ENCODE assay signal across 8 cellular contexts in genomic region chr13:95301135-95301946, GRCh38. TPM values are rescaled to one million over a fixed set of nuclear protein-coding genes. Genes with fewer than 3 reads are reported as not detected.
A peak's percentile ranks its signal among the peaks of the same experiment; 100 is the strongest.
DNase-seq lines count a peak whose midpoint lies in the region; ATAC-seq and TF ChIP-seq lines count a peak whose summit lies in the region.

A gene with protein sequence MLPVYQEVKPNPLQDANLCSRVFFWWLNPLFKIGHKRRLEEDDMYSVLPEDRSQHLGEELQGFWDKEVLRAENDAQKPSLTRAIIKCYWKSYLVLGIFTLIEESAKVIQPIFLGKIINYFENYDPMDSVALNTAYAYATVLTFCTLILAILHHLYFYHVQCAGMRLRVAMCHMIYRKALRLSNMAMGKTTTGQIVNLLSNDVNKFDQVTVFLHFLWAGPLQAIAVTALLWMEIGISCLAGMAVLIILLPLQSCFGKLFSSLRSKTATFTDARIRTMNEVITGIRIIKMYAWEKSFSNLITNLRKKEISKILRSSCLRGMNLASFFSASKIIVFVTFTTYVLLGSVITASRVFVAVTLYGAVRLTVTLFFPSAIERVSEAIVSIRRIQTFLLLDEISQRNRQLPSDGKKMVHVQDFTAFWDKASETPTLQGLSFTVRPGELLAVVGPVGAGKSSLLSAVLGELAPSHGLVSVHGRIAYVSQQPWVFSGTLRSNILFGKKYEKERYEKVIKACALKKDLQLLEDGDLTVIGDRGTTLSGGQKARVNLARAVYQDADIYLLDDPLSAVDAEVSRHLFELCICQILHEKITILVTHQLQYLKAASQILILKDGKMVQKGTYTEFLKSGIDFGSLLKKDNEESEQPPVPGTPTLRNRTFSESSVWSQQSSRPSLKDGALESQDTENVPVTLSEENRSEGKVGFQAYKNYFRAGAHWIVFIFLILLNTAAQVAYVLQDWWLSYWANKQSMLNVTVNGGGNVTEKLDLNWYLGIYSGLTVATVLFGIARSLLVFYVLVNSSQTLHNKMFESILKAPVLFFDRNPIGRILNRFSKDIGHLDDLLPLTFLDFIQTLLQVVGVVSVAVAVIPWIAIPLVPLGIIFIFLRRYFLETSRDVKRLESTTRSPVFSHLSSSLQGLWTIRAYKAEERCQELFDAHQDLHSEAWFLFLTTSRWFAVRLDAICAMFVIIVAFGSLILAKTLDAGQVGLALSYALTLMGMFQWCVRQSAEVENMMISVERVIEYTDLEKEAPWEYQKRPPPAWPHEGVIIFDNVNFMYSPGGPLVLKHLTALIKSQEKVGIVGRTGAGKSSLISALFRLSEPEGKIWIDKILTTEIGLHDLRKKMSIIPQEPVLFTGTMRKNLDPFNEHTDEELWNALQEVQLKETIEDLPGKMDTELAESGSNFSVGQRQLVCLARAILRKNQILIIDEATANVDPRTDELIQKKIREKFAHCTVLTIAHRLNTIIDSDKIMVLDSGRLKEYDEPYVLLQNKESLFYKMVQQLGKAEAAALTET (N-terminal part only) (minus strand): TSS chr13:95301451. CDS start chr13:95301314, 137 bp downstream.

- ATAC-seq in GM21619 (IDR thresholded peaks at IDR 0.05; ENCODE audit: unreplicated experiment) (peak; percentile 83), omental fat pad (ENCODE audit: low FRiP score) (peak; percentile 86)

- H3K27me3 Mint-ChIP-seq in IgD-negative memory B cell: peaks cover 5% of the 10 kb centered on the region

- peak within 1 kb of the TSS; percentile 36 to 80 (median 74) for H3K4me3 ChIP-seq in tibial nerve

- peak; percentile 79 for DNase-seq in EL
- peak; percentile 53 for DNase-seq in SIG-M5 (lab: John Stamatoyannopoulos, UW)
- DNase-seq in activated naive CD4-positive, alpha-beta T cell (lab: John Stamatoyannopoulos, UW): peak; percentile 17 to 32 (median 24)
- DNase-seq in glomerular endothelial cell (ENCODE audit: extremely low read depth, low read depth, low spot score): no peak
- DNase-seq in omental fat pad (ENCODE audit: low spot score): no peak
- DNase-seq in tibial nerve (ENCODE audit: low spot score in 2 of 2): peak in 1 of 2 donors; percentile 17

- no peak for TF ChIP-seq EP300 in tibial nerve (IDR thresholded peaks at IDR 0.05)

- no peaks in the 10 kb centered on the region for H3K27me3 ChIP-seq in tibial nerve

- WGBS in tibial nerve, 2 donors: 0 to 2% methylated on average over 26 to 52 of the region's 102 CpGs

- no peaks in the 10 kb centered on the region for H3K36me3 Mint-ChIP-seq in IgD-negative memory B cell

- H3K9me3 ChIP-seq in tibial nerve: no peaks in the 10 kb centered on the region

- TF ChIP-seq CTCF in omental fat pad (IDR thresholded peaks at IDR 0.05): no peak
- TF ChIP-seq CTCF in tibial nerve (IDR thresholded peaks at IDR 0.05): no peak

- H3K27ac Mint-ChIP-seq in IgD-negative memory B cell: peak within 1 kb of the TSS; percentile 1 to 88 (median 14)

- peaks cover 18 to 27% (median 19%) of the 10 kb centered on the region in 3 donors for H3K4me1 Mint-ChIP-seq in IgD-negative memory B cell

- H3K9me3 Mint-ChIP-seq in IgD-negative memory B cell: no peaks in the 10 kb centered on the region

- H3K36me3 ChIP-seq in tibial nerve: no peaks in the 10 kb centered on the region

- peak within 1 kb of the TSS in 3 of 4 donors; percentile 67 to 72 (median 71) for H3K27ac ChIP-seq in tibial nerve

- peak in 1 of 2 donors; percentile 20 for TF ChIP-seq POLR2A in tibial nerve (IDR thresholded peaks at IDR 0.05)

- H3K4me3 Mint-ChIP-seq in IgD-negative memory B cell: peak within 1 kb of the TSS; percentile 82 to 97 (median 88)

- peaks cover 0 to 22% (median 0%) of the 10 kb centered on the region in 4 donors for H3K4me1 ChIP-seq in tibial nerve

RNA-seq across cellular contexts. Expression of the gene that starts here (rescaled TPM):
- 5.6 TPM for polyA plus RNA-seq in IgD-negative memory B cell
- total RNA-seq in glomerular endothelial cell: 12.9 and 14.7 TPM in 2 replicates
- 10 to 100 TPM in 1 of 4 donors, 1 to 10 TPM in 3; 5.7 to 23.3 (median 6.9) TPM for total RNA-seq in omental fat pad
- total RNA-seq in tibial nerve: 10 to 100 TPM in 2 of 4 donors, 1 to 10 TPM in 2; 5.7 to 20.1 (median 9.3) TPM

Comparison
In these comparisons a context has a peak if more than half of its experiments do, and no peak if none do; other contexts are left out.
1. DNase-seq: peak in EL (single experiment), SIG-M5 (single experiment) and activated naive CD4-positive, alpha-beta T cell (4 of 4); none in glomerular endothelial cell (single experiment) and omental fat pad (single experiment).